ENCODE assay signal across 8 cellular contexts in the genomic region with DNA sequence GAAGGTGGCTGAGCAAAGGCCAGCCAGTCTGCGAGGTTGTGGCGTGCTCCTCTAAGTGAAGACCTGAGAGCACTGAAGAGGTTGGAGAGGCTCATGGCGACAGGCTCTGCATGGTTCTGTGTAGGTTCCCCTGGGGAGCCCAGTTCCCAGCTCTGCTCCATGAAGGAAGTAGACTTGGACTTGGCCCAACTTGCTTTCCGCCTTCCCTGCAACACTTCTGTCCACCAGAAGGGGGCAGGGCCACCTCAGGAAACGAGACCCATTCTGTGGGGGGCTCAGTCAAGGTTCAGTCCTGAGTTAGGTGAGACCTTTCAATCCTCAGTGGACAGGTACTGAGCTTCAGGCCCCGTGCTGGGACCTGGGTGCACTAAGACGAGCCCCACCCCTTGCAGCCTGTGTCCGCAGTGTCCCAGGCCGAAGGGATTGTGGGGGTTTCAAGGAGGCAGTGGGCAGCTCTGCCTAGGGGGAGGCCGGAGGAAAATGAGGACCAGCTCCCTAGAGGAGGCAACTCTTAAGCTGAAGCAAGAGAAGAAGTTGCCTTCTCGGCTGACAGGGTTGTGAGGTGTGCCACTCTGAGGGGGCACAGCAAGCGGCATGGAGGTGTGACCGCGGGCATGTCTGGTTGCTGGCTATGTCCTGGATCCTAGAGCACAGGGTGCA. TPM values are rescaled to one million over a fixed set of nuclear protein-coding genes. Genes with fewer than 3 reads are reported as not detected.
DNase-seq lines count a peak whose midpoint lies in the region; ATAC-seq, FAIRE-seq and TF ChIP-seq lines count a peak whose summit lies in the region.

No MANE protein-coding gene starts in this region.

- peak; percentile 57 for FAIRE-seq in HTR-8/SVneo (lab: Jason Lieb, UNC)

- 60 to 64% methylated on average over 12 to 13 of the region's 14 CpGs for WGBS in upper lobe of left lung, 2 donors

- H3K4me1 ChIP-seq in upper lobe of left lung: peaks cover 2 to 6% (median 4%) of the 10 kb centered on the region in 4 donors

- TF ChIP-seq POLR2A in upper lobe of left lung (IDR thresholded peaks at IDR 0.05): no peak

- no peaks in the 10 kb centered on the region for H3K27me3 ChIP-seq in upper lobe of left lung

- H3K4me3 Mint-ChIP-seq in endothelial cell (ENCODE audit: unreplicated experiment): no peak overlapping the region

- no peaks in the 10 kb centered on the region for H3K9me3 ChIP-seq in upper lobe of left lung

- H3K36me3 Mint-ChIP-seq in endothelial cell (ENCODE audit: low read depth, unreplicated experiment): no peaks in the 10 kb centered on the region

- peak; percentile 80 for TF ChIP-seq CTCF in VCaP (conservative IDR thresholded peaks at IDR 0.05)
- TF ChIP-seq CTCF in endothelial cell (IDR thresholded peaks at IDR 0.05; ENCODE audit: unreplicated experiment): peak; percentile 90
- peak; percentile 67 to 88 (median 86) for TF ChIP-seq CTCF in upper lobe of left lung (IDR thresholded peaks at IDR 0.05)

- H3K27ac ChIP-seq in VCaP (no peak overlapping the region), upper lobe of left lung (no peak overlapping the region)

- H3K4me3 ChIP-seq in upper lobe of left lung: no peak overlapping the region

- peaks cover 9% of the 10 kb centered on the region for H3K27me3 Mint-ChIP-seq in endothelial cell (ENCODE audit: unreplicated experiment)

- no peak overlapping the region for H3K27ac Mint-ChIP-seq in endothelial cell (ENCODE audit: unreplicated experiment)

- peak; percentile 60 to 69 for ATAC-seq in upper lobe of left lung (ENCODE audit: low FRiP score in 2 of 2)
- no peak for ATAC-seq in HG02763 (IDR thresholded peaks at IDR 0.05; ENCODE audit: unreplicated experiment)

- no peaks in the 10 kb centered on the region for H3K36me3 ChIP-seq in upper lobe of left lung

- H3K4me1 Mint-ChIP-seq in endothelial cell (ENCODE audit: unreplicated experiment): peaks cover 3% of the 10 kb centered on the region

- no peaks in the 10 kb centered on the region for H3K9me3 Mint-ChIP-seq in endothelial cell (ENCODE audit: unreplicated experiment)

- peak; percentile 71 for DNase-seq in DMS53 (lab: John Stamatoyannopoulos, UW)
- DNase-seq in DMS53 treated with DMSO at 0.1 percent for 48 hours (lab: John Stamatoyannopoulos, UW; ENCODE audit: unreplicated experiment): no peak
- peak; percentile 67 for DNase-seq in HTR-8/SVneo (ENCODE audit: insufficient read length, low spot score)
- DNase-seq in endothelial cell (ENCODE audit: low spot score): peak; percentile 75
- DNase-seq in mesenteric fat pad (ENCODE audit: low spot score): peak; percentile 90
- peak; percentile 48 to 69 for DNase-seq in upper lobe of left lung

- TF ChIP-seq EP300 in upper lobe of left lung (IDR thresholded peaks at IDR 0.05): no peak

RNA-seq across cellular contexts. Expression of a gene that starts 15.0 kb away (rescaled TPM):
- total RNA-seq in endothelial cell (ENCODE audit: unreplicated experiment): 23.9 TPM
- total RNA-seq in mesenteric fat pad: 61.2 TPM
- 10 to 100 TPM; 40.9 to 99.1 (median 71.9) TPM for total RNA-seq in upper lobe of left lung
